3 cellular contexts compared by ENCODE assay signal in the genomic region with DNA sequence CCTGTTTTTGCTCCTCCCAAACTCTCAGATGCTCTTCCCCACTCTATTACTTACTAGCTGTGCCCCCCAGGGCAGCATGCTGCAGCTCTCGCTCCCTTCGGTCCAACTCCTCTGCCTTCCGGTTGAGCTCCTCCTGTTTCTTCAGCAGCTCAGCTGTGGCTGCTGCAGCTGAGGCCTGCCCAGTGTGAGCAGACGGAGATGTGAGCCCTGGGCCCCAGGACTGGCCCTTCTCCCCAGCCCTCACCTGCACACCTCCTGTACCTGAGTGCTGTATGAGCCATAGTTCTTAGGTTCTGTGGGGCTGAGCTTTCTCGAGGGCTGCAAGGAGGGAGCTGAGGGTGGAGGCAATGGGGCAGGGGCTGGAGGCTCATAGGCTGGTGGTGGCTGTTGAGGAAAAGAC.
TF ChIP-seq lines count a peak whose summit lies in the region.

No MANE protein-coding gene starts in this region.

TF ChIP-seq in SK-N-SH, 30 proteins besides CTCF, POLR2A, EP300 and RAD21:
- TF ChIP-seq GABPA (IDR thresholded peaks at IDR 0.05; ENCODE audit: low read depth) = no peak
- no peak for TF ChIP-seq SMC3 (IDR thresholded peaks at IDR 0.05; ENCODE audit: low read depth, low read length)
- TF ChIP-seq, protein P1, sequence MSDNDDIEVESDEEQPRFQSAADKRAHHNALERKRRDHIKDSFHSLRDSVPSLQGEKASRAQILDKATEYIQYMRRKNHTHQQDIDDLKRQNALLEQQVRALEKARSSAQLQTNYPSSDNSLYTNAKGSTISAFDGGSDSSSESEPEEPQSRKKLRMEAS (IDR thresholded peaks at IDR 0.05; ENCODE audit: low read depth) = no peak
- no peak for TF ChIP-seq FOXJ3 (CRISPR knock-in tag; IDR thresholded peaks at IDR 0.05)
- TF ChIP-seq, protein P2, sequence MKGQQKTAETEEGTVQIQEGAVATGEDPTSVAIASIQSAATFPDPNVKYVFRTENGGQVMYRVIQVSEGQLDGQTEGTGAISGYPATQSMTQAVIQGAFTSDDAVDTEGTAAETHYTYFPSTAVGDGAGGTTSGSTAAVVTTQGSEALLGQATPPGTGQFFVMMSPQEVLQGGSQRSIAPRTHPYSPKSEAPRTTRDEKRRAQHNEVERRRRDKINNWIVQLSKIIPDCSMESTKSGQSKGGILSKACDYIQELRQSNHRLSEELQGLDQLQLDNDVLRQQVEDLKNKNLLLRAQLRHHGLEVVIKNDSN (IDR thresholded peaks at IDR 0.05; ENCODE audit: borderline replicate concordance, low read depth) = no peak
- no peak for TF ChIP-seq CHD2 (IDR thresholded peaks at IDR 0.05; ENCODE audit: low read length, partially characterized antibody)
- no peak for TF ChIP-seq TAF1 (IDR thresholded peaks at IDR 0.05; ENCODE audit: borderline replicate concordance, low read depth, low read length)
- TF ChIP-seq POLR2AphosphoS5 (IDR thresholded peaks at IDR 0.05; ENCODE audit: low read depth, low read length) = no peak
- TF ChIP-seq, protein P3, sequence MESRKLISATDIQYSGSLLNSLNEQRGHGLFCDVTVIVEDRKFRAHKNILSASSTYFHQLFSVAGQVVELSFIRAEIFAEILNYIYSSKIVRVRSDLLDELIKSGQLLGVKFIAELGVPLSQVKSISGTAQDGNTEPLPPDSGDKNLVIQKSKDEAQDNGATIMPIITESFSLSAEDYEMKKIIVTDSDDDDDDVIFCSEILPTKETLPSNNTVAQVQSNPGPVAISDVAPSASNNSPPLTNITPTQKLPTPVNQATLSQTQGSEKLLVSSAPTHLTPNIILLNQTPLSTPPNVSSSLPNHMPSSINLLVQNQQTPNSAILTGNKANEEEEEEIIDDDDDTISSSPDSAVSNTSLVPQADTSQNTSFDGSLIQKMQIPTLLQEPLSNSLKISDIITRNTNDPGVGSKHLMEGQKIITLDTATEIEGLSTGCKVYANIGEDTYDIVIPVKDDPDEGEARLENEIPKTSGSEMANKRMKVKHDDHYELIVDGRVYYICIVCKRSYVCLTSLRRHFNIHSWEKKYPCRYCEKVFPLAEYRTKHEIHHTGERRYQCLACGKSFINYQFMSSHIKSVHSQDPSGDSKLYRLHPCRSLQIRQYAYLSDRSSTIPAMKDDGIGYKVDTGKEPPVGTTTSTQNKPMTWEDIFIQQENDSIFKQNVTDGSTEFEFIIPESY (IDR thresholded peaks at IDR 0.05; ENCODE audit: borderline replicate concordance, low read depth) = no peak
- no peak for TF ChIP-seq EZH2phosphoT487 (IDR thresholded peaks at IDR 0.05; ENCODE audit: borderline replicate concordance, low read depth)
- no peak for TF ChIP-seq MXI1 (IDR thresholded peaks at IDR 0.05; ENCODE audit: low read depth, low read length)
- TF ChIP-seq, protein P4, sequence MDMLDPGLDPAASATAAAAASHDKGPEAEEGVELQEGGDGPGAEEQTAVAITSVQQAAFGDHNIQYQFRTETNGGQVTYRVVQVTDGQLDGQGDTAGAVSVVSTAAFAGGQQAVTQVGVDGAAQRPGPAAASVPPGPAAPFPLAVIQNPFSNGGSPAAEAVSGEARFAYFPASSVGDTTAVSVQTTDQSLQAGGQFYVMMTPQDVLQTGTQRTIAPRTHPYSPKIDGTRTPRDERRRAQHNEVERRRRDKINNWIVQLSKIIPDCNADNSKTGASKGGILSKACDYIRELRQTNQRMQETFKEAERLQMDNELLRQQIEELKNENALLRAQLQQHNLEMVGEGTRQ (IDR thresholded peaks at IDR 0.05; ENCODE audit: borderline replicate concordance, low read depth, low read length) = no peak
- no peak for TF ChIP-seq FOXM1 (IDR thresholded peaks at IDR 0.05; ENCODE audit: low read depth)
- no peak for TF ChIP-seq MEF2A (IDR thresholded peaks at IDR 0.05; ENCODE audit: borderline replicate concordance, low read depth)

TF ChIP-seq in SK-N-SH treated with all-trans-retinoic acid at 6 μM for 48 hours, 23 proteins besides CTCF, POLR2A, EP300 and RAD21:
- TF ChIP-seq ARNTL (CRISPR knock-in tag; IDR thresholded peaks at IDR 0.05; ENCODE audit: borderline replicate concordance, low read depth) (no peak), ZNF8 (CRISPR knock-in tag; IDR thresholded peaks at IDR 0.05) (no peak), BACH2 (CRISPR knock-in tag; IDR thresholded peaks at IDR 0.05; ENCODE audit: borderline replicate concordance) (no peak), GLIS3 (CRISPR knock-in tag; IDR thresholded peaks at IDR 0.05) (no peak), SNAI2 (CRISPR knock-in tag; IDR thresholded peaks at IDR 0.05) (no peak)
- TF ChIP-seq, protein P5, sequence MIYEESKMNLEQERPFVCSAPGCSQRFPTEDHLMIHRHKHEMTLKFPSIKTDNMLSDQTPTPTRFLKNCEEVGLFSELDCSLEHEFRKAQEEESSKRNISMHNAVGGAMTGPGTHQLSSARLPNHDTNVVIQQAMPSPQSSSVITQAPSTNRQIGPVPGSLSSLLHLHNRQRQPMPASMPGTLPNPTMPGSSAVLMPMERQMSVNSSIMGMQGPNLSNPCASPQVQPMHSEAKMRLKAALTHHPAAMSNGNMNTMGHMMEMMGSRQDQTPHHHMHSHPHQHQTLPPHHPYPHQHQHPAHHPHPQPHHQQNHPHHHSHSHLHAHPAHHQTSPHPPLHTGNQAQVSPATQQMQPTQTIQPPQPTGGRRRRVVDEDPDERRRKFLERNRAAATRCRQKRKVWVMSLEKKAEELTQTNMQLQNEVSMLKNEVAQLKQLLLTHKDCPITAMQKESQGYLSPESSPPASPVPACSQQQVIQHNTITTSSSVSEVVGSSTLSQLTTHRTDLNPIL (CRISPR knock-in tag; IDR thresholded peaks at IDR 0.05; ENCODE audit: low read depth) = no peak
- TF ChIP-seq, protein P6, sequence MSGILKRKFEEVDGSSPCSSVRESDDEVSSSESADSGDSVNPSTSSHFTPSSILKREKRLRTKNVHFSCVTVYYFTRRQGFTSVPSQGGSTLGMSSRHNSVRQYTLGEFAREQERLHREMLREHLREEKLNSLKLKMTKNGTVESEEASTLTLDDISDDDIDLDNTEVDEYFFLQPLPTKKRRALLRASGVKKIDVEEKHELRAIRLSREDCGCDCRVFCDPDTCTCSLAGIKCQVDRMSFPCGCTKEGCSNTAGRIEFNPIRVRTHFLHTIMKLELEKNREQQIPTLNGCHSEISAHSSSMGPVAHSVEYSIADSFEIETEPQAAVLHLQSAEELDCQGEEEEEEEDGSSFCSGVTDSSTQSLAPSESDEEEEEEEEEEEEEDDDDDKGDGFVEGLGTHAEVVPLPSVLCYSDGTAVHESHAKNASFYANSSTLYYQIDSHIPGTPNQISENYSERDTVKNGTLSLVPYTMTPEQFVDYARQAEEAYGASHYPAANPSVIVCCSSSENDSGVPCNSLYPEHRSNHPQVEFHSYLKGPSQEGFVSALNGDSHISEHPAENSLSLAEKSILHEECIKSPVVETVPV (CRISPR knock-in tag; IDR thresholded peaks at IDR 0.05) = no peak

TF ChIP-seq in IMR-90, 13 proteins besides CTCF, POLR2A, EP300 and RAD21:
- TF ChIP-seq MXI1 (IDR thresholded peaks at IDR 0.05; ENCODE audit: borderline replicate concordance, low read depth, low read length) (no peak), SMC3 (IDR thresholded peaks at IDR 0.05; ENCODE audit: low read depth, low read length) (no peak), RFX5 (IDR thresholded peaks at IDR 0.05; ENCODE audit: low read depth, low read length) (no peak), CEBPB (IDR thresholded peaks at IDR 0.05; ENCODE audit: low read depth, low read length) (no peak), MAZ (IDR thresholded peaks at IDR 0.05; ENCODE audit: borderline replicate concordance, low read depth, low read length) (no peak)
